30 cellular contexts compared by ENCODE assay signal in the genomic region with DNA sequence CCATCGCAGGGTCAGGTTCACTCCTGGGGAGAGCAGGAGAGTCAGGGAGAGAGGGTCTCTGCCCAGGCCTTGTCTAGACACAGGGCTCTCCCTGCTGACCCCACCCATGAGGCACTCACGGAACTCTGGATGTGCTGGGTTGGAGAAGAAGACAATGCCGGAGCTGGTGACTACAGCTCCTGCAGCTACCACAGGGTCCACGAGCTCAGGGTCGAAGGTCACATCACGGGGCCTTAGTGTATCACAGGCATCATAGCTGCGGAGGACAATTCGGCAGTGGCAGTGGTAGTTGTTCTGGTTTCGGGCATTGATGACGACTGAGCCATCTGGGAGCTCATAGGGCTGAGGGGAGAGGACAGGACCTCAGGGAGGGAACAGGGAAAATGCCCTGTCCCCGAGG. TPM values are rescaled to one million over a fixed set of nuclear protein-coding genes. Genes with fewer than 3 reads are reported as not detected.
A peak's percentile ranks its signal among the peaks of the same experiment; 100 is the strongest.
DNase-seq lines count a peak whose midpoint lies in the region; ATAC-seq lines count a peak whose summit lies in the region.
"Had no signal": no experiment of that assay in that cellular context is flagged by ENCODE, and none has a peak within 500 bp of the region (broad histone marks: within the 10 kb centered on the region; RNA-seq: fewer than 3 reads in every experiment).

No MANE protein-coding gene starts in this region.

- no peak for ATAC-seq in stimulated activated naive CD8-positive, alpha-beta T cell treated with anti-CD3 and anti-CD28 coated beads, Interleukin-15, amount 100 ng/mL, for 72 hours
- no peak for ATAC-seq in left ventricle myocardium superior
- ATAC-seq in sciatic nerve = no peak
- ATAC-seq: gastrocnemius medialis, GM23338, left lobe of liver, T-cell had no signal

- peak overlapping the region; percentile 21 for H3K27ac Mint-ChIP-seq in stimulated activated naive CD8-positive, alpha-beta T cell treated with anti-CD3 and anti-CD28 coated beads, Interleukin-15, Interleukin-2, amounts not matched to agents 100 ng/mL and 50 ng/mL, for 24 hours
- no peak overlapping the region for H3K27ac Mint-ChIP-seq in stimulated activated naive CD8-positive, alpha-beta T cell treated with anti-CD3 and anti-CD28 coated beads, Interleukin-15, amount 100 ng/mL, for 72 hours
- peak overlapping the region in 2 of 6 donors; percentile 61 to 69 for H3K27ac Mint-ChIP-seq in immature natural killer cell
- H3K27ac Mint-ChIP-seq: activated naive CD8-positive, alpha-beta T cell treated with anti-CD3 and anti-CD28 coated beads, Interleukin-2, amount 10 ng/mL, durations not matched to agents 7 days and 5 days; CD4-positive, CD25-positive, alpha-beta regulatory T cell; GM23338; T-cell had no signal

- peaks cover 25% of the 10 kb centered on the region for H3K36me3 Mint-ChIP-seq in stimulated activated naive CD8-positive, alpha-beta T cell treated with anti-CD3 and anti-CD28 coated beads, Interleukin-15, Interleukin-2, amounts not matched to agents 100 ng/mL and 50 ng/mL, for 24 hours (ENCODE audit: low read depth)
- H3K36me3 Mint-ChIP-seq in immature natural killer cell = peaks cover 0 to 14% (median 7%) of the 10 kb centered on the region in 3 donors
- H3K36me3 Mint-ChIP-seq: activated naive CD8-positive, alpha-beta T cell treated with anti-CD3 and anti-CD28 coated beads, Interleukin-2, amount 10 ng/mL, durations not matched to agents 7 days and 5 days had no signal

- DNase-seq in stimulated activated naive CD8-positive, alpha-beta T cell treated with anti-CD3 and anti-CD28 coated beads, Interleukin-15, amount 100 ng/mL, for 72 hours = no peak
- DNase-seq in immature natural killer cell (no peak), left ventricle myocardium superior (no peak), ecto neural progenitor cell (ENCODE audit: low spot score) (no peak), sciatic nerve (ENCODE audit: low spot score) (no peak)
- DNase-seq: activated CD4-positive, alpha-beta T cell treated with anti-CD3 and anti-CD28 coated beads, Interleukin-2, amount 50 U/mL, for 48 hours; activated CD4-positive, CD25-positive, alpha-beta regulatory T cell; activated naive CD8-positive, alpha-beta T cell treated with anti-CD3 and anti-CD28 coated beads, Interleukin-2, amount 10 ng/mL, durations not matched to agents 7 days and 5 days; CD4-positive, CD25-positive, alpha-beta regulatory T cell; central memory CD4-positive, alpha-beta T cell; dermis blood vessel endothelial cell; DMS153; gastrocnemius medialis; Karpas-422; mesendoderm; NCI-H1417 treated with DMSO at 0.1 percent for 48 hours; NCI-H2081 treated with DMSO at 0.1 percent for 48 hours; NCI-H345; NCI-H748 treated with DMSO at 0.1 percent for 48 hours; retina; SJCRH30; stimulated activated CD4-positive, alpha-beta T cell treated with anti-CD3 and anti-CD28 coated beads, Interleukin-1b, Interleukin-23, amount 100 ng/mL, for 48 hours; stimulated activated CD8-positive, alpha-beta memory T cell treated with anti-CD3 and anti-CD28 coated beads, Interleukin-4, amount 100 ng/mL, for 48 hours; T-cell; tibial artery had no signal

- H3K9me3 Mint-ChIP-seq in stimulated activated naive CD8-positive, alpha-beta T cell treated with anti-CD3 and anti-CD28 coated beads, Interleukin-15, Interleukin-2, amounts not matched to agents 100 ng/mL and 50 ng/mL, for 24 hours = no peaks in the 10 kb centered on the region
- no peaks in the 10 kb centered on the region for H3K9me3 Mint-ChIP-seq in stimulated activated naive CD8-positive, alpha-beta T cell treated with anti-CD3 and anti-CD28 coated beads, Interleukin-15, amount 100 ng/mL, for 72 hours
- no peaks in the 10 kb centered on the region for H3K9me3 Mint-ChIP-seq in immature natural killer cell
- H3K9me3 Mint-ChIP-seq: activated naive CD8-positive, alpha-beta T cell treated with anti-CD3 and anti-CD28 coated beads, Interleukin-2, amount 10 ng/mL, durations not matched to agents 7 days and 5 days; T-cell had no signal

- H3K4me3 Mint-ChIP-seq in stimulated activated naive CD8-positive, alpha-beta T cell treated with anti-CD3 and anti-CD28 coated beads, Interleukin-15, Interleukin-2, amounts not matched to agents 100 ng/mL and 50 ng/mL, for 24 hours = no peak overlapping the region
- no peak overlapping the region for H3K4me3 Mint-ChIP-seq in stimulated activated naive CD8-positive, alpha-beta T cell treated with anti-CD3 and anti-CD28 coated beads, Interleukin-15, amount 100 ng/mL, for 72 hours
- peak overlapping the region in 4 of 5 donors; percentile 24 to 61 (median 37) for H3K4me3 Mint-ChIP-seq in immature natural killer cell
- H3K4me3 Mint-ChIP-seq: activated naive CD8-positive, alpha-beta T cell treated with anti-CD3 and anti-CD28 coated beads, Interleukin-2, amount 10 ng/mL, durations not matched to agents 7 days and 5 days; GM23338 had no signal

- no peaks in the 10 kb centered on the region for H3K27me3 Mint-ChIP-seq in stimulated activated naive CD8-positive, alpha-beta T cell treated with anti-CD3 and anti-CD28 coated beads, Interleukin-15, Interleukin-2, amounts not matched to agents 100 ng/mL and 50 ng/mL, for 24 hours
- no peaks in the 10 kb centered on the region for H3K27me3 Mint-ChIP-seq in stimulated activated naive CD8-positive, alpha-beta T cell treated with anti-CD3 and anti-CD28 coated beads, Interleukin-15, amount 100 ng/mL, for 72 hours
- peaks cover 15 to 16% (median 15%) of the 10 kb centered on the region in 3 donors for H3K27me3 Mint-ChIP-seq in immature natural killer cell (ENCODE audit: low read depth in 3 of 3)
- H3K27me3 Mint-ChIP-seq: activated naive CD8-positive, alpha-beta T cell treated with anti-CD3 and anti-CD28 coated beads, Interleukin-2, amount 10 ng/mL, durations not matched to agents 7 days and 5 days; CD4-positive, CD25-positive, alpha-beta regulatory T cell; T-cell had no signal

- peaks cover 27% of the 10 kb centered on the region for H3K4me1 Mint-ChIP-seq in stimulated activated naive CD8-positive, alpha-beta T cell treated with anti-CD3 and anti-CD28 coated beads, Interleukin-15, Interleukin-2, amounts not matched to agents 100 ng/mL and 50 ng/mL, for 24 hours (ENCODE audit: low read depth)
- peaks cover 30% of the 10 kb centered on the region for H3K4me1 Mint-ChIP-seq in stimulated activated naive CD8-positive, alpha-beta T cell treated with anti-CD3 and anti-CD28 coated beads, Interleukin-15, amount 100 ng/mL, for 72 hours
- peaks cover 29 to 31% of the 10 kb centered on the region in 2 donors for H3K4me1 Mint-ChIP-seq in immature natural killer cell

- intact Hi-C loops in left ventricle myocardium superior (cut with micrococcal nuclease) (no loop called here), sciatic nerve (cut with DNase I) (no loop called here)

RNA-seq across cellular contexts. Expression of gene NEU1, which starts 2.7 kb away (rescaled TPM):
- 10 to 100 TPM; 37.5 to 44.9 (median 40.5) TPM for polyA plus RNA-seq in immature natural killer cell
- total RNA-seq in left ventricle myocardium superior (24.9 TPM), sciatic nerve (22.1 TPM)

RNA-seq across cellular contexts. Expression of gene SLC44A4, which starts 18.9 kb away (rescaled TPM):
- not detected for polyA plus RNA-seq in immature natural killer cell
- total RNA-seq in left ventricle myocardium superior (not detected), sciatic nerve (2.1 TPM)
- total RNA-seq: activated naive CD8-positive, alpha-beta T cell treated with anti-CD3 and anti-CD28 coated beads, Interleukin-2, amount 10 ng/mL, durations not matched to agents 7 days and 5 days; osteocyte had no signal
- polyA plus RNA-seq: CD4-positive, CD25-positive, alpha-beta regulatory T cell had no signal

RNA-seq across cellular contexts. Expression of gene HSPA1B, which starts 32.4 kb away (rescaled TPM):
- polyA plus RNA-seq in immature natural killer cell = 1 to 10 TPM; 1.5 to 3.2 (median 1.9) TPM
- total RNA-seq in left ventricle myocardium superior = 233 TPM
- 181 TPM for total RNA-seq in sciatic nerve

RNA-seq across cellular contexts. Expression of gene EHMT2, which starts 37.6 kb away (rescaled TPM):
- polyA plus RNA-seq in immature natural killer cell = 10 to 100 TPM; 18.8 to 52.1 (median 21.5) TPM
- 17.1 TPM for total RNA-seq in left ventricle myocardium superior
- total RNA-seq in sciatic nerve = 49.4 TPM

RNA-seq across cellular contexts. Expression of gene ZBTB12, which starts 42.0 kb away (rescaled TPM):
- not detected for polyA plus RNA-seq in immature natural killer cell
- total RNA-seq in left ventricle myocardium superior (3.3 TPM), sciatic nerve (8.4 TPM)
- polyA plus RNA-seq: CD4-positive, CD25-positive, alpha-beta regulatory T cell; smooth muscle cell had no signal

Comparison
In these comparisons a context has a peak if more than half of its experiments do, and no peak if none do; other contexts are left out.
1. H3K4me3 Mint-ChIP-seq: peak in immature natural killer cell (4 of 5); none in stimulated activated naive CD8-positive, alpha-beta T cell treated with anti-CD3 and anti-CD28 coated beads, Interleukin-15, Interleukin-2, amounts not matched to agents 100 ng/mL and 50 ng/mL, for 24 hours (single experiment) and stimulated activated naive CD8-positive, alpha-beta T cell treated with anti-CD3 and anti-CD28 coated beads, Interleukin-15, amount 100 ng/mL, for 72 hours (0 of 2).